ENCODE assay signal across 17 cellular contexts in genomic region chr4:102405706-102406510, GRCh38.
"Had no signal": no experiment of that assay in that cellular context is flagged by ENCODE, and none has a peak within 500 bp of the region (broad histone marks: within the 10 kb centered on the region; RNA-seq: fewer than 3 reads in every experiment).

No MANE protein-coding gene starts in this region.

- ATAC-seq: activated T-cell treated with anti-CD3 and anti-CD28 coated beads, Interleukin-2, amount 50 U/mL, for 72 hours; mucosa of descending colon; right cardiac atrium; stimulated activated naive CD8-positive, alpha-beta T cell treated with anti-CD3 and anti-CD28 coated beads, Interleukin-15, Interleukin-2, amounts not matched to agents 100 U/mL and 50 U/mL, for 24 hours had no signal

- H3K27ac ChIP-seq: adrenal gland, cardiac muscle cell, prostate gland, tibial artery had no signal

- FAIRE-seq: endothelial cell of umbilical vein had no signal

- DNase-seq: activated CD4-positive, alpha-beta T cell treated with anti-CD3 and anti-CD28 coated beads, Interleukin-2, amount 50 U/mL, for 4 hours; activated CD4-positive, CD25-positive, alpha-beta regulatory T cell treated with anti-CD3 and anti-CD28 coated beads, Interleukin-2, amount 50 U/mL, for 72 hours; activated effector memory CD4-positive, alpha-beta T cell treated with anti-CD3 and anti-CD28 coated beads, Interleukin-2, amount 50 U/mL, for 16 hours; activated T-cell treated with anti-CD3 and anti-CD28 coated beads, Interleukin-2, amount 50 U/mL, for 72 hours; adrenal gland; dermis blood vessel endothelial cell; effector memory CD4-positive, alpha-beta T cell; mucosa of descending colon; naive B cell; right cardiac atrium; stimulated activated CD4-positive, alpha-beta T cell treated with anti-CD3 and anti-CD28 coated beads, Interleukin-2, amount 100 ng/mL, for 24 hours; stimulated activated naive CD8-positive, alpha-beta T cell treated with anti-CD3 and anti-CD28 coated beads, Interleukin-15, Interleukin-2, amounts not matched to agents 100 U/mL and 50 U/mL, for 24 hours; substantia nigra; tibial artery had no signal
